Comparison of ENCODE assay signal across 1 cellular context in genomic region chr19:51704601-51705000, GRCh38.
TF ChIP-seq lines count a peak whose summit lies in the region.

No MANE protein-coding gene starts in this region.

TF ChIP-seq in liver, 16 proteins besides CTCF, POLR2A, EP300 and RAD21 (continued from another document):
- no peak for TF ChIP-seq REST (IDR thresholded peaks at IDR 0.05)
